ENCODE assay signal across 1 cellular context in the genomic region with DNA sequence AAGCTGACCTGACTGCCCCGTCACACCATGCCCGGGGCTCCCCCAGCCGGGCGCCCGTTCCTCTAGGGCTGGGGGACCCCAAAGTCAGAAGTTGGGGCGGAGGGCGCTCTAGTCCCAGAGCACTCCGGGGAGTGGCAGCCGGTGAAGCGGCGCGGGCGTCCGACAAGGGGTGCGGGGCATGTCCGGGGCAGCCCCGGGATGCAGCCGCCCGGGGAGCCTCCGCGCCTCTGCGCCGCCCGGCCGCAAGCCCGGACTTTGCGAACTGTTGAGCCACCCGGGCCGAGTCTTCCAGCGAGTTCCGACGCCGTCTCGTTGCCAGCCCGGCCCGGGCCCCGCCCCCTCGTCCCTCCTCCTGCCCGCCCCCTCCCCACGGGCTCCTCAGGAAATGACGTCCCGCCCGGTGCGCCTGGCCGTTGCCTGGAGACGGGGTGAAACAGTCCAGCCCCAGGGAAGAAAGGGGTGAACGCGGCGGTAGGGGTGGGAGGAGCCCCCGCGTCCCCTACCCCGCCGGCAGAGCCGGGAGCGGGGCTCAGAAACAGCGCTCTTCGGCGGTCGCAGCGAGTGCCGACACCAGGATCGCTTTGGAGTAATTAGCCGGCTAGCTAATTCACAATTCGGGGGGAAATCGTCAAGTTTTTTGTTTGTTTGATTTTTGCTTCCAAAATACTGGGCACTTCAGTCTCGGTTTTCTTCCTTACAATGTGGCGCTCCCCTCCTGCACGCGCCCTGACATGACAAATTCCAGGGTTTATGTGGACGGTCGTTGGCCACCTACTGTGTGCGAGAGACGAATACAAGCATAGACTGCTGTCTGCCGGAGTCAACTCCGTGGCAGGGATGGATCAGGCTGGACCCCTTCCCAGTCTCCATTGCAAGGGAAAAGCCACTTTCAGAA.
A peak's percentile ranks its signal among the peaks of the same experiment; 100 is the strongest.
TF ChIP-seq lines count a peak whose summit lies in the region.

TSS of gene WHRN (minus strand) at position 287 of the 895 bp plus-strand sequence. CDS start 672 bp downstream, outside the sequence.

TF ChIP-seq in HepG2, 621 proteins besides CTCF, POLR2A, EP300 and RAD21 (continued from another document and continues in another):
- TF ChIP-seq UBTF (CRISPR knock-in tag; IDR thresholded peaks at IDR 0.05) (peak; percentile 65; the same call in 1 of the 2 replicates), YY1 (IDR thresholded peaks at IDR 0.05; ENCODE audit: insufficient read depth, insufficient replicate concordance, low read depth, low read length) (peak; percentile 23), ZNF777 (CRISPR knock-in tag; IDR thresholded peaks at IDR 0.05) (no peak), ZBTB7A (CRISPR knock-in tag; IDR thresholded peaks at IDR 0.05) (no peak), ZNF773 (CRISPR knock-in tag; IDR thresholded peaks at IDR 0.05; ENCODE audit: borderline replicate concordance) (no peak), SP5 (CRISPR knock-in tag; IDR thresholded peaks at IDR 0.05; ENCODE audit: borderline replicate concordance, low read depth) (no peak), KDM5A (IDR thresholded peaks at IDR 0.05; ENCODE audit: borderline replicate concordance, low read length) (no peak), TP53 (CRISPR knock-in tag; conservative IDR thresholded peaks at IDR 0.05) (no peak), SMAD9 (CRISPR knock-in tag; IDR thresholded peaks at IDR 0.05) (no peak), ZBTB7B (CRISPR knock-in tag; IDR thresholded peaks at IDR 0.05) (no peak), ZNF121 (CRISPR knock-in tag; IDR thresholded peaks at IDR 0.05) (no peak), ZNF710 (CRISPR knock-in tag; IDR thresholded peaks at IDR 0.05; ENCODE audit: borderline replicate concordance) (0 out of 2 replicates have a peak, but pooled peaks have one; percentile 30), ATF7-NPFF (CRISPR knock-in tag; IDR thresholded peaks at IDR 0.05; ENCODE audit: low read depth) (no peak), TCF12 (IDR thresholded peaks at IDR 0.05) (no peak), TCF12 (CRISPR knock-in tag; IDR thresholded peaks at IDR 0.05) (peak; percentile 50; the same call in 1 of the 2 replicates), ZNF772 (CRISPR knock-in tag; IDR thresholded peaks at IDR 0.05) (peak; percentile 20; the same call in 1 of the 2 replicates), ASH2L (IDR thresholded peaks at IDR 0.05; ENCODE audit: insufficient read length, low read depth, low read length) (peak; percentile 63), RFX1 (IDR thresholded peaks at IDR 0.05) (peak; percentile 76), HOXA3 (CRISPR knock-in tag; IDR thresholded peaks at IDR 0.05) (0 out of 2 replicates have a peak, but pooled peaks have one; percentile 13), NRL (CRISPR knock-in tag; IDR thresholded peaks at IDR 0.05; ENCODE audit: borderline replicate concordance) (no peak), ZEB1 (IDR thresholded peaks at IDR 0.05; ENCODE audit: insufficient replicate concordance, low read depth) (no peak), ZNF10 (CRISPR knock-in tag; IDR thresholded peaks at IDR 0.05; ENCODE audit: borderline replicate concordance, low read depth) (no peak), ZNF331 (CRISPR knock-in tag; IDR thresholded peaks at IDR 0.05) (no peak), MYPOP (CRISPR knock-in tag; IDR thresholded peaks at IDR 0.05) (peak; percentile 33; the same call in 1 of the 2 replicates), PHF20 (CRISPR knock-in tag; IDR thresholded peaks at IDR 0.05) (0 out of 2 replicates have a peak, but pooled peaks have one; percentile 35), RFX3 (CRISPR knock-in tag; IDR thresholded peaks at IDR 0.05) (peak; percentile 89), TBX2 (CRISPR knock-in tag; IDR thresholded peaks at IDR 0.05; ENCODE audit: borderline replicate concordance) (peak; percentile 28; the same call in 1 of the 2 replicates), NAIF1 (CRISPR knock-in tag; IDR thresholded peaks at IDR 0.05; ENCODE audit: borderline replicate concordance) (0 out of 2 replicates have a peak, but pooled peaks have one; percentile 44)
- TF ChIP-seq, protein P1, sequence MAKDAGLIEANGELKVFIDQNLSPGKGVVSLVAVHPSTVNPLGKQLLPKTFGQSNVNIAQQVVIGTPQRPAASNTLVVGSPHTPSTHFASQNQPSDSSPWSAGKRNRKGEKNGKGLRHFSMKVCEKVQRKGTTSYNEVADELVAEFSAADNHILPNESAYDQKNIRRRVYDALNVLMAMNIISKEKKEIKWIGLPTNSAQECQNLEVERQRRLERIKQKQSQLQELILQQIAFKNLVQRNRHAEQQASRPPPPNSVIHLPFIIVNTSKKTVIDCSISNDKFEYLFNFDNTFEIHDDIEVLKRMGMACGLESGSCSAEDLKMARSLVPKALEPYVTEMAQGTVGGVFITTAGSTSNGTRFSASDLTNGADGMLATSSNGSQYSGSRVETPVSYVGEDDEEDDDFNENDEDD (CRISPR knock-in tag; IDR thresholded peaks at IDR 0.05; ENCODE audit: borderline replicate concordance): no peak
- TF ChIP-seq, protein P2, sequence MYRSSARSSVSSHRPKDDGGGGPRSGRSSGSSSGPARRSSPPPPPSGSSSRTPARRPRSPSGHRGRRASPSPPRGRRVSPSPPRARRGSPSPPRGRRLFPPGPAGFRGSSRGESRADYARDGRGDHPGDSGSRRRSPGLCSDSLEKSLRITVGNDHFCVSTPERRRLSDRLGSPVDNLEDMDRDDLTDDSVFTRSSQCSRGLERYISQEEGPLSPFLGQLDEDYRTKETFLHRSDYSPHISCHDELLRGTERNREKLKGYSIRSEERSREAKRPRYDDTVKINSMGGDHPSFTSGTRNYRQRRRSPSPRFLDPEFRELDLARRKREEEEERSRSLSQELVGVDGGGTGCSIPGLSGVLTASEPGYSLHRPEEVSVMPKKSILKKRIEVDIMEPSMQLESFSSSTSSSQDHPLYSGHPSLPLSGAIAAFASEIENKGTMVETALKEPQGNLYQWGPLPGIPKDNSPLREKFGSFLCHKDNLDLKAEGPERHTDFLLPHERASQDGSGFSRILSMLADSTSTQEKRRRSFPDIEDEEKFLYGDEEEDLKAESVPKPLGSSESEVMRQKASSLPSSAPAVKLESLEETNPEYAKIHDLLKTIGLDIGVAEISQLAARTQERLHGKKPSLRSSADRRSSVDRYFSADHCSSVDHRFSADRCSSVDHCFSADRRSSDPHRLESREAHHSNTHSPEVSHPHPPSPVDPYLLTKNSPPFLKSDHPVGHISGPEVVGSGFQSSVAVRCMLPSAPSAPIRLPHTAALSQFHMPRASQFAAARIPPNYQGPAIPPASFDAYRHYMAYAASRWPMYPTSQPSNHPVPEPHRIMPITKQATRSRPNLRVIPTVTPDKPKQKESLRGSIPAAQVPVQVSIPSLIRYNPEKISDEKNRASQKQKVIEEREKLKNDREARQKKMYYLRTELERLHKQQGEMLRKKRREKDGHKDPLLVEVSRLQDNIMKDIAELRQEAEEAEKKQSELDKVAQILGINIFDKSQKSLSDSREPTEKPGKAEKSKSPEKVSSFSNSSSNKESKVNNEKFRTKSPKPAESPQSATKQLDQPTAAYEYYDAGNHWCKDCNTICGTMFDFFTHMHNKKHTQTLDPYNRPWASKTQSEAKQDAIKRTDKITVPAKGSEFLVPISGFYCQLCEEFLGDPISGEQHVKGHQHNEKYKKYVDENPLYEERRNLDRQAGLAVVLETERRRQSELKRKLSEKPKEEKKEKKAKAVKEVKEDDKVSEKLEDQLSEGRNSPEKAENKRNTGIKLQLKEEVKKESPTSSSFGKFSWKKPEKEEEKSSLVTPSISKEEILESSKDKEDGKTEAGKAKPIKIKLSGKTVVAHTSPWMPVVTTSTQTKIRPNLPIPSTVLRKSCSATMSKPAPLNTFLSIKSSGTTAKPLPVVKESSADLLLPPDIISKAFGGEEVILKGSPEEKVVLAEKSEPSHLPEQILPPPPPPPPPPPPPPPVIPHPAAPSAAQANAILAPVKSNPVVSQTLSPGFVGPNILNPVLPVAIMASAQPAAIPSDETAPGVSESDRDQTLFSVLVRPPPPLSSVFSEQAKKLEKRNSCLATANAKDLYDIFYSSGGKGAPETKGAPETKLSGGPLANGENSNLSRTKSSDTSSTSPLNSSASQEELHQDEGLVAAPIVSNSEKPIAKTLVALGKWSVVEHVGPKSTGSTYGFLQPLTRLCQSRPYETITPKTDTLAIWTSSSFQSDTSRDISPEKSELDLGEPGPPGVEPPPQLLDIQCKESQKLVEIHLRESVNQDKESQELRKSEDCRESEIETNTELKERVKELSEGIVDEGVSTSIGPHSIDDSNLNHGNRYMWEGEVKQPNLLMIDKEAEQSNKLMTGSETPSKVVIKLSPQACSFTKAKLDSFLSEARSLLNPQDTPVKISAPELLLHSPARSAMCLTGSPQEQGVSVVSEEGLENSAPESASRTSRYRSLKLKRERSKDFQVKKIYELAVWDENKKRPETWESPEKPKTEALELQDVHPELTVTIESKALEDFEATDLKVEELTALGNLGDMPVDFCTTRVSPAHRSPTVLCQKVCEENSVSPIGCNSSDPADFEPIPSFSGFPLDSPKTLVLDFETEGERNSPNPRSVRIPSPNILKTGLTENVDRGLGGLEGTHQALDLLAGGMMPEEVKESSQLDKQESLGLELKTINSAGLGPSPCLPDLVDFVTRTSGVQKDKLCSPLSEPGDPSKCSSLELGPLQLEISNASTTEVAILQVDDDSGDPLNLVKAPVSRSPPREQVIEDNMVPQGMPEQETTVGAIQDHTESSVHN (CRISPR knock-in tag; IDR thresholded peaks at IDR 0.05): no peak
- TF ChIP-seq, protein P3, sequence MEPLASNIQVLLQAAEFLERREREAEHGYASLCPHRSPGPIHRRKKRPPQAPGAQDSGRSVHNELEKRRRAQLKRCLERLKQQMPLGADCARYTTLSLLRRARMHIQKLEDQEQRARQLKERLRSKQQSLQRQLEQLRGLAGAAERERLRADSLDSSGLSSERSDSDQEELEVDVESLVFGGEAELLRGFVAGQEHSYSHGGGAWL (CRISPR knock-in tag; IDR thresholded peaks at IDR 0.05): no peak
- TF ChIP-seq, protein P4, sequence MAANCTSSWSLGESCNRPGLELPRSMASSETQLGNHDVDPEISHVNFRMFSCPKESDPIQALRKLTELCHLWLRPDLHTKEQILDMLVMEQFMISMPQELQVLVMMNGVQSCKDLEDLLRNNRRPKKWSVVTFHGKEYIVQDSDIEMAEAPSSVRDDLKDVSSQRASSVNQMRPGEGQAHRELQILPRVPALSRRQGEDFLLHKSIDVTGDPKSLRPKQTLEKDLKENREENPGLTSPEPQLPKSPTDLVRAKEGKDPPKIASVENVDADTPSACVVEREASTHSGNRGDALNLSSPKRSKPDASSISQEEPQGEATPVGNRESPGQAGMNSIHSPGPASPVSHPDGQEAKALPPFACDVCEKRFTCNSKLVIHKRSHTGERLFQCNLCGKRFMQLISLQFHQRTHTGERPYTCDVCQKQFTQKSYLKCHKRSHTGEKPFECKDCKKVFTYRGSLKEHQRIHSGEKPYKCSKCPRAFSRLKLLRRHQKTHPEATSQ (CRISPR knock-in tag; IDR thresholded peaks at IDR 0.05; ENCODE audit: borderline replicate concordance): no peak
